Comparison of ENCODE assay signal across 15 cellular contexts in genomic region chr4:945274-946102, GRCh38. TPM values are rescaled to one million over a fixed set of nuclear protein-coding genes. Genes with fewer than 3 reads are reported as not detected.
DNase-seq lines count a peak whose midpoint lies in the region; ATAC-seq, FAIRE-seq and TF ChIP-seq lines count a peak whose summit lies in the region.
"Had no signal": no experiment of that assay in that cellular context is flagged by ENCODE, and none has a peak within 500 bp of the region (broad histone marks: within the 10 kb centered on the region; RNA-seq: fewer than 3 reads in every experiment).

No MANE protein-coding gene starts in this region.

- H3K36me3 ChIP-seq in kidney (ENCODE audit: control insufficient read depth in 1 of 2, insufficient read depth in 2 of 2, low read length in 2 of 2) = no peaks in the 10 kb centered on the region
- H3K36me3 ChIP-seq in GM23248 (ENCODE audit: low read depth) = no peaks in the 10 kb centered on the region
- H3K36me3 ChIP-seq: right atrium auricular region had no signal

- peak; percentile 9 for DNase-seq in 8988T
- no peak for DNase-seq in T-helper 17 cell
- DNase-seq in kidney = peak; percentile 46
- DNase-seq in GM23248 = no peak
- DNase-seq: activated CD4-positive, CD25-positive, alpha-beta regulatory T cell; activated CD8-positive, alpha-beta memory T cell treated with anti-CD3 and anti-CD28 coated beads, Interleukin-2, amount 50 U/mL, for 4 hours; dermis blood vessel endothelial cell; immature natural killer cell; MV-4-11; NCI-H2171 treated with DMSO at 0.1 percent for 48 hours had no signal

- no peak overlapping the region for H3K4me3 Mint-ChIP-seq in T-helper 17 cell
- H3K4me3 Mint-ChIP-seq: immature natural killer cell; stimulated activated naive CD8-positive, alpha-beta T cell treated with anti-CD3 and anti-CD28 coated beads, Interleukin-15, Interleukin-2, amounts not matched to agents 100 ng/mL and 50 ng/mL, for 24 hours had no signal

- H3K4me1 Mint-ChIP-seq in T-helper 17 cell = peaks cover 9% of the 10 kb centered on the region

- H3K9me3 ChIP-seq in T-helper 17 cell (ENCODE audit: control insufficient read depth, low read length, poor library complexity, severe bottlenecking) = no peaks in the 10 kb centered on the region
- no peaks in the 10 kb centered on the region for H3K9me3 ChIP-seq in kidney (ENCODE audit: control insufficient read depth in 1 of 2, low read length in 2 of 2)
- H3K9me3 ChIP-seq in GM23248 (ENCODE audit: low read depth) = no peaks in the 10 kb centered on the region
- H3K9me3 ChIP-seq: right atrium auricular region had no signal

- FAIRE-seq in kidney (lab: Jason Lieb, UNC) = no peak
- FAIRE-seq: D721Med had no signal

- H3F3A ChIP-seq in GM23248 (ENCODE audit: insufficient read depth) = no peaks in the 10 kb centered on the region

- intact Hi-C loops in kidney (cut with DNase I) = no loop called here

- H3K79me2 ChIP-seq in GM23248 (ENCODE audit: insufficient read depth) = no peaks in the 10 kb centered on the region

- no peak overlapping the region for H3K9ac ChIP-seq in kidney (ENCODE audit: low read length in 2 of 2)
- H3K9ac ChIP-seq in GM23248 = no peak overlapping the region

- H3K4me2 ChIP-seq in GM23248 (ENCODE audit: unreplicated experiment) = no peak overlapping the region

- no peak overlapping the region for H3K27ac ChIP-seq in kidney (ENCODE audit: low read depth in 2 of 2, low read length in 2 of 2)
- H3K27ac ChIP-seq in GM23248 = no peak overlapping the region
- H3K27ac ChIP-seq: right atrium auricular region had no signal

- H3K36me3 Mint-ChIP-seq in T-helper 17 cell (ENCODE audit: low read depth) = no peaks in the 10 kb centered on the region

- no peaks in the 10 kb centered on the region for H3K27me3 ChIP-seq in GM23248 (replicated peaks; ENCODE audit: insufficient read depth)
- H3K27me3 ChIP-seq: right atrium auricular region had no signal

- ATAC-seq in T-helper 17 cell = no peak
- no peak for ATAC-seq in HG03097 (IDR thresholded peaks at IDR 0.05; ENCODE audit: low FRiP score, unreplicated experiment)
- ATAC-seq in GM18870 (IDR thresholded peaks at IDR 0.05; ENCODE audit: unreplicated experiment) = no peak

- no peak for TF ChIP-seq CTCF in kidney (IDR thresholded peaks at IDR 0.05; ENCODE audit: borderline replicate concordance, extremely low read depth, insufficient read depth)

- H3K9me2 ChIP-seq in GM23248 (ENCODE audit: insufficient read depth) = no peaks in the 10 kb centered on the region

- peak overlapping the region; percentile 39 for H3K27ac Mint-ChIP-seq in T-helper 17 cell
- H3K27ac Mint-ChIP-seq: immature natural killer cell; stimulated activated naive CD8-positive, alpha-beta T cell treated with anti-CD3 and anti-CD28 coated beads, Interleukin-15, Interleukin-2, amounts not matched to agents 100 ng/mL and 50 ng/mL, for 24 hours had no signal

- in situ Hi-C loops in GM23248 (cut with MboI) = no loop called here

- H3K4me3 ChIP-seq in kidney (ENCODE audit: low read length in 2 of 2) (no peak overlapping the region), GM23248 (no peak overlapping the region)
- H3K4me3 ChIP-seq: right atrium auricular region had no signal

- WGBS in GM23248 (ENCODE audit: low coverage in 1 of 2, low lambda C conversion rate in 2 of 2, missing lambda C conversion rate in 2 of 2), 2 experiments = 73 to 78% methylated on average over 28 of the region's 28 CpGs

- H3K27me3 Mint-ChIP-seq in T-helper 17 cell = no peaks in the 10 kb centered on the region
- H3K27me3 Mint-ChIP-seq: stimulated activated naive CD8-positive, alpha-beta T cell treated with anti-CD3 and anti-CD28 coated beads, Interleukin-15, Interleukin-2, amounts not matched to agents 100 ng/mL and 50 ng/mL, for 24 hours had no signal

- H3K4me1 ChIP-seq in kidney (ENCODE audit: control insufficient read depth in 1 of 2, insufficient read depth in 1 of 2, low read depth in 1 of 2, low read length in 2 of 2) = no peaks in the 10 kb centered on the region
- no peaks in the 10 kb centered on the region for H3K4me1 ChIP-seq in GM23248 (ENCODE audit: insufficient read depth)

- H4K20me1 ChIP-seq in GM23248 (ENCODE audit: insufficient read depth) = no peaks in the 10 kb centered on the region

- no peak overlapping the region for H2AFZ ChIP-seq in GM23248

RNA-seq across cellular contexts. Expression of gene TMEM175, which starts 13.2 kb away (rescaled TPM):
- total RNA-seq in T-helper 17 cell (10 to 100 TPM; 36.9 to 43.6 TPM), kidney (31.1 TPM)
- polyA plus RNA-seq in kidney (ENCODE audit: insufficient read depth, low read depth, low replicate concordance) (26.0 TPM), GM23248 (2016; fragmentation: Nextera tagmentation; extraction: Ambion mirVana) (29.8 and 31.2 TPM in 2 replicates)
- 36.5 and 38.3 TPM in 2 replicates for total RNA-seq in GM23248 (2014; rRNA removed; shearing (Covaris generic))

RNA-seq across cellular contexts. Expression of gene GAK, which starts 13.4 kb away (rescaled TPM):
- total RNA-seq in T-helper 17 cell (100 to 1,000 TPM; 192 to 215 TPM), kidney (124 TPM)
- polyA plus RNA-seq in kidney (ENCODE audit: insufficient read depth, low read depth, low replicate concordance) (92.0 TPM), GM23248 (2016; fragmentation: Nextera tagmentation; extraction: Ambion mirVana) (38.0 and 41.1 TPM in 2 replicates)
- total RNA-seq in GM23248 (2014; rRNA removed; shearing (Covaris generic)) = 86.7 and 88.8 TPM in 2 replicates

RNA-seq across cellular contexts. Expression of gene DGKQ, which starts 27.9 kb away (rescaled TPM):
- total RNA-seq in T-helper 17 cell = 10 to 100 TPM; 13.5 to 14.4 TPM
- 13.7 TPM for total RNA-seq in kidney
- 3.5 TPM for polyA plus RNA-seq in kidney (ENCODE audit: insufficient read depth, low read depth, low replicate concordance)
- total RNA-seq in GM23248 (2014; rRNA removed; shearing (Covaris generic)) = 16.8 and 18.2 TPM in 2 replicates
- 1.4 and 1.9 TPM in 2 replicates for polyA plus RNA-seq in GM23248 (2016; fragmentation: Nextera tagmentation; extraction: Ambion mirVana)

RNA-seq across cellular contexts. Expression of gene IDUA, which starts 41.4 kb away (rescaled TPM):
- 10 to 100 TPM; 56.9 to 58.6 TPM for total RNA-seq in T-helper 17 cell
- total RNA-seq in kidney = 58.5 TPM
- polyA plus RNA-seq in kidney (ENCODE audit: insufficient read depth, low read depth, low replicate concordance) = 11.9 TPM
- 26.3 and 30.7 TPM in 2 replicates for total RNA-seq in GM23248 (2014; rRNA removed; shearing (Covaris generic))
- polyA plus RNA-seq in GM23248 (2016; fragmentation: Nextera tagmentation; extraction: Ambion mirVana) = 26.4 and 28.8 TPM in 2 replicates

RNA-seq across cellular contexts. Expression of gene SLC26A1, which starts 47.7 kb away (rescaled TPM):
- under 1 TPM in 1 of 2 donors, not detected in 1; 0.21 TPM for total RNA-seq in T-helper 17 cell
- 2.9 TPM for total RNA-seq in kidney
- polyA plus RNA-seq in kidney (ENCODE audit: insufficient read depth, low read depth, low replicate concordance) = 10.2 TPM
- 0.13 and 0.22 TPM in 2 replicates for total RNA-seq in GM23248 (2014; rRNA removed; shearing (Covaris generic))
- polyA plus RNA-seq in GM23248 (2016; fragmentation: Nextera tagmentation; extraction: Ambion mirVana) = 1.6 and 1.8 TPM in 2 replicates
- total RNA-seq: dermis blood vessel endothelial cell, right atrium auricular region had no signal

Comparison
In these comparisons a context has a peak if more than half of its experiments do, and no peak if none do; other contexts are left out.
1. DNase-seq: peak in 8988T (single experiment) and kidney (single experiment); none in T-helper 17 cell (0 of 3) and GM23248 (single experiment).